8 cellular contexts compared by ENCODE assay signal in genomic region chr18:13136689-13137040, GRCh38.
DNase-seq lines count a peak whose midpoint lies in the region; ATAC-seq, FAIRE-seq and TF ChIP-seq lines count a peak whose summit lies in the region.

No MANE protein-coding gene starts in this region.

- no peak overlapping the region for H3K9ac ChIP-seq in HUES48 (ENCODE audit: low read depth, low read length)
- peak overlapping the region; percentile 2 to 49 for H3K9ac ChIP-seq in stomach smooth muscle (ENCODE audit: low read length in 2 of 2)

- H3K9me3 ChIP-seq in HUES48 (ENCODE audit: control insufficient read depth, insufficient read depth, low read length), result no peaks in the 10 kb centered on the region
- H3K9me3 ChIP-seq in stomach smooth muscle (ENCODE audit: control insufficient read depth in 2 of 2, low read length in 2 of 2), result no peaks in the 10 kb centered on the region

- H3K27me3 ChIP-seq in HUES48 (ENCODE audit: control insufficient read depth, insufficient read depth, low read length) (peaks cover 38% of the 10 kb centered on the region), brain microvascular endothelial cell (replicated peaks) (no peaks in the 10 kb centered on the region), stomach smooth muscle (ENCODE audit: control insufficient read depth in 1 of 2, insufficient read depth in 2 of 2, low read length in 2 of 2) (peaks cover 6 to 15% of the 10 kb centered on the region in 2 donors)

- H3K4me3 ChIP-seq in HUES48 (ENCODE audit: low read depth, low read length) (peak overlapping the region; percentile 62), brain microvascular endothelial cell (ENCODE audit: low read depth, low read length) (peak overlapping the region; percentile 52), stomach smooth muscle (ENCODE audit: low read length in 2 of 2) (peak overlapping the region; percentile 49 to 76)

- H3K27ac ChIP-seq in HUES48 (ENCODE audit: low read depth, low read length) (no peak overlapping the region), brain microvascular endothelial cell (no peak overlapping the region), stomach smooth muscle (ENCODE audit: low read length) (no peak overlapping the region)

- H3K4me1 ChIP-seq in HUES48 (ENCODE audit: control insufficient read depth, insufficient read depth, low read length) (no peaks in the 10 kb centered on the region), stomach smooth muscle (ENCODE audit: control insufficient read depth, insufficient read depth, low read length) (peaks cover 8% of the 10 kb centered on the region)

- peak; percentile 16 for DNase-seq in activated CD4-positive, alpha-beta T cell treated with anti-CD3 and anti-CD28 coated beads for 48 hours
- no peak for DNase-seq in activated CD4-positive, alpha-beta T cell treated with anti-CD3 and anti-CD28 coated beads for 1 hour
- no peak for DNase-seq in brain microvascular endothelial cell
- DNase-seq in left lobe of liver (ENCODE audit: low spot score), result no peak
- no peak for DNase-seq in NCI-H2081 treated with DMSO at 0.1 percent for 48 hours (lab: John Stamatoyannopoulos, UW)
- no peak for DNase-seq in HTR-8/SVneo (ENCODE audit: insufficient read length, low spot score)

- no peaks in the 10 kb centered on the region for H3K36me3 ChIP-seq in HUES48 (ENCODE audit: control insufficient read depth, insufficient read depth, low read length)
- H3K36me3 ChIP-seq in brain microvascular endothelial cell (replicated peaks), result no peaks in the 10 kb centered on the region
- no peaks in the 10 kb centered on the region for H3K36me3 ChIP-seq in stomach smooth muscle (ENCODE audit: control insufficient read depth in 2 of 2, insufficient read depth in 2 of 2, low read length in 2 of 2)

- no peak for TF ChIP-seq CTCF in brain microvascular endothelial cell (IDR thresholded peaks at IDR 0.05; ENCODE audit: low read depth, low read length, missing control alignments)

- in situ Hi-C loops in brain microvascular endothelial cell (cut with HindIII; ENCODE audit: low pct_ligation_motif_present, low sequenced_read_pairs), result no loop called here

- peak; percentile 48 for ATAC-seq in left lobe of liver

- no peak for FAIRE-seq in HTR-8/SVneo (lab: Jason Lieb, UNC)
